14 cellular contexts compared by ENCODE assay signal in the genomic region with DNA sequence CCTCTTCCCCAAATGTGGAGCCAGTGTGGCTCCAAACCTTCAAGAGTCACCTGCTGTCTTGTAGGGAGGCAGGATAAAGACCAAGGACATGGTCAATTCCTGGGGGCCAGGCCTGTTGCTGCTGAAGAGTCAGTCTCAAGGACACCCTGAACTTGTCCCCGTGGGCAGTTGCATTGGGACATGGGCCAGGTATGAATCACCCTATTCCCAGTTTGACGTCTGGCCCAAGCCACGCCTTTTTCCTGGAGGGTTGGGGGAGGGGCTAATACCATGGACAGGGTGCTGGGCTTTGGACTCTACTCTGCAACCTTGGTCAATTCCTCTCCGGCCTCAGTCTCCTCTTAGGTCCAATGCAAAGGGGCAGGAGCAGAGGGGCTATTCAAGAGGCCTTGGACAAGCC. TPM values are rescaled to one million over a fixed set of nuclear protein-coding genes. Genes with fewer than 3 reads are reported as not detected.
A peak's percentile ranks its signal among the peaks of the same experiment; 100 is the strongest.
DNase-seq lines count a peak whose midpoint lies in the region; ATAC-seq, FAIRE-seq and TF ChIP-seq lines count a peak whose summit lies in the region.
"Had no signal": no experiment of that assay in that cellular context is flagged by ENCODE, and none has a peak within 500 bp of the region (broad histone marks: within the 10 kb centered on the region; RNA-seq: fewer than 3 reads in every experiment).

No MANE protein-coding gene starts in this region.

- H2AFZ ChIP-seq in GM23248 (no peak overlapping the region), osteoblast (ENCODE audit: low read length) (no peak overlapping the region)

- peak; percentile 47 for ATAC-seq in esophagus mucosa
- ATAC-seq in GM18517 (IDR thresholded peaks at IDR 0.05; ENCODE audit: unreplicated experiment): no peak

- no peaks in the 10 kb centered on the region for H3F3A ChIP-seq in GM23248 (ENCODE audit: insufficient read depth)

- TF ChIP-seq CTCF in osteoblast (IDR thresholded peaks at IDR 0.05; ENCODE audit: extremely low read depth, low read depth, low read length) (no peak), endothelial cell (IDR thresholded peaks at IDR 0.05; ENCODE audit: unreplicated experiment) (no peak)

- no peak overlapping the region for H3K4me3 Mint-ChIP-seq in endothelial cell (ENCODE audit: unreplicated experiment)
- H3K4me3 Mint-ChIP-seq: central memory CD8-positive, alpha-beta T cell; IgD-negative memory B cell had no signal

- H4K20me1 ChIP-seq in GM23248 (ENCODE audit: insufficient read depth) (no peaks in the 10 kb centered on the region), osteoblast (ENCODE audit: insufficient read depth, low read length) (no peaks in the 10 kb centered on the region)

- H3K4me3 ChIP-seq in GM23248 (no peak overlapping the region), osteoblast (ENCODE audit: insufficient read depth, low read length) (no peak overlapping the region)
- H3K4me3 ChIP-seq: smooth muscle cell had no signal

- H3K27ac Mint-ChIP-seq in endothelial cell (ENCODE audit: unreplicated experiment): no peak overlapping the region

- no peaks in the 10 kb centered on the region for H3K9me2 ChIP-seq in GM23248 (ENCODE audit: insufficient read depth)

- no peaks in the 10 kb centered on the region for H3K9me3 ChIP-seq in GM23248 (ENCODE audit: low read depth)
- no peaks in the 10 kb centered on the region for H3K9me3 ChIP-seq in osteoblast (ENCODE audit: low read depth, low read length)

- peaks cover 12% of the 10 kb centered on the region; the same call in 1 of the 2 replicates for H3K27me3 ChIP-seq in GM23248 (replicated peaks; ENCODE audit: insufficient read depth)
- peaks cover 23% of the 10 kb centered on the region for H3K27me3 ChIP-seq in osteoblast (ENCODE audit: insufficient read depth, low read length)

- H3K4me1 ChIP-seq in GM23248 (ENCODE audit: insufficient read depth): no peaks in the 10 kb centered on the region
- H3K4me1 ChIP-seq in osteoblast (ENCODE audit: insufficient read depth, low read length): no peaks in the 10 kb centered on the region

- H3K36me3 ChIP-seq in GM23248 (ENCODE audit: low read depth) (no peaks in the 10 kb centered on the region), osteoblast (ENCODE audit: insufficient read depth, low read length) (no peaks in the 10 kb centered on the region)

- H3K36me3 Mint-ChIP-seq in endothelial cell (ENCODE audit: low read depth, unreplicated experiment): no peaks in the 10 kb centered on the region
- H3K36me3 Mint-ChIP-seq: IgD-negative memory B cell had no signal

- H3K27ac ChIP-seq in GM23248 (no peak overlapping the region), osteoblast (ENCODE audit: low read depth, low read length) (no peak overlapping the region)

- in situ Hi-C loops in GM23248 (cut with MboI): no loop called here

- H3K4me1 Mint-ChIP-seq in endothelial cell (ENCODE audit: unreplicated experiment): no peaks in the 10 kb centered on the region
- H3K4me1 Mint-ChIP-seq: central memory CD8-positive, alpha-beta T cell; IgD-negative memory B cell had no signal

- DNase-seq in GM23248 (peak; percentile 36), RCC 7860 (ENCODE audit: low spot score) (peak; percentile 5), osteoblast (ENCODE audit: insufficient read length, low spot score, missing footprints) (peak; percentile 37), NOMO-1 treated with dmso at 0.1 percent for 144 hours (lab: John Stamatoyannopoulos, UW; ENCODE audit: unreplicated experiment) (no peak), endothelial cell (ENCODE audit: low spot score) (no peak), activated T-cell treated with anti-CD3 and anti-CD28 coated beads for 4 hours (no peak)
- DNase-seq: NCI-H526, T-helper 2 cell had no signal

- no peak for FAIRE-seq in RCC 7860 (lab: Jason Lieb, UNC)

- H3K9me3 Mint-ChIP-seq in endothelial cell (ENCODE audit: unreplicated experiment): no peaks in the 10 kb centered on the region
- H3K9me3 Mint-ChIP-seq: central memory CD8-positive, alpha-beta T cell; IgD-negative memory B cell had no signal

- no peak overlapping the region for H3K9ac ChIP-seq in GM23248

- no peak overlapping the region for H3K4me2 ChIP-seq in GM23248 (ENCODE audit: unreplicated experiment)
- H3K4me2 ChIP-seq in osteoblast (ENCODE audit: insufficient read depth, low read length): no peak overlapping the region
- H3K4me2 ChIP-seq: smooth muscle cell had no signal

- H3K79me2 ChIP-seq in GM23248 (ENCODE audit: insufficient read depth) (no peaks in the 10 kb centered on the region), osteoblast (ENCODE audit: insufficient read depth, low read length) (no peaks in the 10 kb centered on the region)

- 16 to 20% methylated on average over 4 of the region's 4 CpGs for WGBS in GM23248 (ENCODE audit: low coverage in 1 of 2, low lambda C conversion rate in 2 of 2, missing lambda C conversion rate in 2 of 2), 2 experiments

- H3K27me3 Mint-ChIP-seq in endothelial cell (ENCODE audit: unreplicated experiment): peaks cover 11% of the 10 kb centered on the region

RNA-seq across cellular contexts. Expression of a gene that starts 10.4 kb away (rescaled TPM):
- total RNA-seq in GM23248 (2014; rRNA removed; shearing (Covaris generic)): not detected in 2 replicates
- polyA plus RNA-seq in GM23248 (2016; fragmentation: Nextera tagmentation; extraction: Ambion mirVana): not detected in 2 replicates
- total RNA-seq in esophagus mucosa (0.24 TPM), osteoblast (not detected in 2 replicates), endothelial cell (ENCODE audit: unreplicated experiment) (1.7 TPM)
- total RNA-seq: glomerular endothelial cell, smooth muscle cell had no signal
- polyA plus RNA-seq: IgD-negative memory B cell, smooth muscle cell had no signal

Comparison
In these comparisons a context has a peak if more than half of its experiments do, and no peak if none do; other contexts are left out.
1. DNase-seq: peak in GM23248 (single experiment), RCC 7860 (single experiment) and osteoblast (single experiment); none in NOMO-1 treated with dmso at 0.1 percent for 144 hours (single experiment), endothelial cell (single experiment) and activated T-cell treated with anti-CD3 and anti-CD28 coated beads for 4 hours (single experiment).